19 cellular contexts compared by ENCODE assay signal in genomic region chr13:94063096-94063495, GRCh38.
DNase-seq lines count a peak whose midpoint lies in the region; ATAC-seq, FAIRE-seq and TF ChIP-seq lines count a peak whose summit lies in the region.
"Had no signal": no experiment of that assay in that cellular context is flagged by ENCODE, and none has a peak within 500 bp of the region (broad histone marks: within the 10 kb centered on the region; RNA-seq: fewer than 3 reads in every experiment).

No MANE protein-coding gene starts in this region.

- intact Hi-C loops in cardiac septum (cut with DNase I): no loop called here

- ATAC-seq in HG03457 (IDR thresholded peaks at IDR 0.05; ENCODE audit: unreplicated experiment) (no peak), HG02798 (IDR thresholded peaks at IDR 0.05; ENCODE audit: poor library complexity, unreplicated experiment) (no peak)
- ATAC-seq: lower lobe of right lung; natural killer cell treated with Interleukin-12 subunit alpha and Interleukin-12 subunit beta and Interleukin-15 and Interleukin-18, amount 100 ng/mL, for 72 hours; stimulated activated memory B cell treated with anti-CD40 and anti-IgM and Interleukin-4, amounts not matched to agents 10 μg/mL and 1 μg/mL and 100 μg/mL, for 72 hours had no signal

- TF ChIP-seq EP300 in tibial nerve (IDR thresholded peaks at IDR 0.05): no peak

- H3K9me3 ChIP-seq in MG63 (no peaks in the 10 kb centered on the region), muscle layer of colon (ENCODE audit: low read length) (no peaks in the 10 kb centered on the region), tibial nerve (no peaks in the 10 kb centered on the region)
- H3K9me3 ChIP-seq: lower lobe of right lung had no signal

- H3K27me3 ChIP-seq in MG63 (no peaks in the 10 kb centered on the region), muscle layer of colon (ENCODE audit: control insufficient read depth in 1 of 2, insufficient read depth in 2 of 2, low read length in 2 of 2) (no peaks in the 10 kb centered on the region), tibial nerve (no peaks in the 10 kb centered on the region)

- H3K36me3 ChIP-seq in MG63: no peaks in the 10 kb centered on the region
- no peaks in the 10 kb centered on the region for H3K36me3 ChIP-seq in muscle layer of colon (ENCODE audit: insufficient read depth, low read length)
- H3K36me3 ChIP-seq in tibial nerve: no peaks in the 10 kb centered on the region
- H3K36me3 ChIP-seq: lower lobe of right lung had no signal

- H3K4me1 ChIP-seq in muscle layer of colon (ENCODE audit: insufficient read depth, low read length) (peaks cover 43% of the 10 kb centered on the region), tibial nerve (peaks cover 0 to 3% (median 0%) of the 10 kb centered on the region in 4 donors)
- H3K4me1 ChIP-seq: lower lobe of right lung had no signal

- H3K27ac ChIP-seq in muscle layer of colon (ENCODE audit: low read depth, low read length) (peak overlapping the region; percentile 37), tibial nerve (no peak overlapping the region)
- H3K27ac ChIP-seq: lower lobe of right lung had no signal

- peak; percentile 98 for FAIRE-seq in endometrium (lab: Jason Lieb, UNC)

- TF ChIP-seq POLR2A in tibial nerve (IDR thresholded peaks at IDR 0.05): no peak

- no peak overlapping the region for H3K9ac ChIP-seq in muscle layer of colon (ENCODE audit: low read length)

- no peak for TF ChIP-seq CTCF in tibial nerve (IDR thresholded peaks at IDR 0.05)

- DNase-seq in AG08396 (ENCODE audit: low spot score) (peak; percentile 24), MG63 (peak; percentile 34), cardiac septum (ENCODE audit: low spot score) (no peak), tibial nerve (ENCODE audit: low spot score in 2 of 2) (no peak)
- DNase-seq: activated CD4-positive, alpha-beta T cell treated with anti-CD3 and anti-CD28 coated beads, Interleukin-2, amount 50 U/mL, for 4 hours; activated naive CD4-positive, alpha-beta T cell treated with Interleukin-2 at 50 U/mL for 16 hours; CD4-positive, alpha-beta T cell; DMS153; head of caudate nucleus; lower lobe of right lung; NCI-H1930; stimulated activated CD4-positive, alpha-beta T cell treated with anti-CD3 and anti-CD28 coated beads, Interleukin-15, amount 100 ng/mL, for 24 hours; SW 1271 had no signal

- H3K4me3 ChIP-seq in MG63 (no peak overlapping the region), muscle layer of colon (ENCODE audit: low read depth in 1 of 2, low read length in 2 of 2) (peak overlapping the region in 1 of 2 donors; percentile 4), tibial nerve (no peak overlapping the region)
- H3K4me3 ChIP-seq: lower lobe of right lung had no signal

Comparison
In these comparisons a context has a peak if more than half of its experiments do, and no peak if none do; other contexts are left out.
1. DNase-seq: peak in AG08396 (single experiment) and MG63 (single experiment); none in cardiac septum (single experiment) and tibial nerve (0 of 2).